In the genomic region with DNA sequence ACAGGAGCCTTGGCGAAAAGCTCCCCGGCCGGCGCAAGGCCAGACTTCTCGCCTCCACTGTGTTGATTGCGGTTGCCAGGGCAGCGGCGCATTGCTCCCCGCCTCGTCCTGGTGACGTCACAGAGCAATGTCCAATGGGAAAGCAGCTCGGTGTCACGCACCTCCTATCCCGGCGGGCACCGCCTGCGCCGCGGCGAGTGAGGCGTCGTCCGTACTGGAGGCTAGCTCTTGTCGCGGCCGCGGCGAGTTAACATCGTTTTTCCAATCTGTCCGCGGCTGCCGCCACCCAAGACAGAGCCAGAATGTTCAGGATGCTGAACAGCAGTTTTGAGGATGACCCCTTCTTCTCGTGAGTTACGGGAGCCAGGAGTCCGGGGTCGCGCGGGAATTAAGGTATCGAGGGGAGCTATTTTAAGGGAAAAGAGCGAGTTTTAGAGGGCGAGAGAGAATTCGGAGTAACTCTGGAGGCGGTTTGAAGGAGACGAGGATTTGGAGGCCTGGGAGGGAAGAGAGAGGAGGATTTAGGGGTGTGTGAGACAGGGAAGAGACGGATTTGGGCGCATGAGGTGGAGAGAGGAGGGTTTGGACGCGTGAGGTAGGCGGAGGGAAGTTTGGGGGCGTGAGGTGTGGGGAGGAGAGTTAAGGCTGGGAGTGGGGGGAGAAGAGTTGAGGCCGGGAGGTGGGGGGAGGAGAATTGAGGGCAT, we compare ENCODE assay signal across 1 cellular context.
TF ChIP-seq lines count a peak whose summit lies in the region.

A gene with protein sequence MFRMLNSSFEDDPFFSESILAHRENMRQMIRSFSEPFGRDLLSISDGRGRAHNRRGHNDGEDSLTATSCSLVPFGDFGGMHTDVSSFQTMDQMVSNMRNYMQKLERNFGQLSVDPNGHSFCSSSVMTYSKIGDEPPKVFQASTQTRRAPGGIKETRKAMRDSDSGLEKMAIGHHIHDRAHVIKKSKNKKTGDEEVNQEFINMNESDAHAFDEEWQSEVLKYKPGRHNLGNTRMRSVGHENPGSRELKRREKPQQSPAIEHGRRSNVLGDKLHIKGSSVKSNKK (plus strand): TSS at position 196 of the 704 bp plus-strand sequence. CDS start 107 bp downstream, at position 303.

TF ChIP-seq in K562, 482 proteins besides CTCF, POLR2A, EP300 and RAD21 (continued from another document and continues in another):
- TF ChIP-seq THAP12 (CRISPR knock-in tag; IDR thresholded peaks at IDR 0.05), result peak; percentile 32; the same call in 1 of the 2 replicates
- 0 out of 2 replicates have a peak, but pooled peaks have one; percentile 36 for TF ChIP-seq NR1H2 (CRISPR knock-in tag; IDR thresholded peaks at IDR 0.05)
- TF ChIP-seq, protein P1, sequence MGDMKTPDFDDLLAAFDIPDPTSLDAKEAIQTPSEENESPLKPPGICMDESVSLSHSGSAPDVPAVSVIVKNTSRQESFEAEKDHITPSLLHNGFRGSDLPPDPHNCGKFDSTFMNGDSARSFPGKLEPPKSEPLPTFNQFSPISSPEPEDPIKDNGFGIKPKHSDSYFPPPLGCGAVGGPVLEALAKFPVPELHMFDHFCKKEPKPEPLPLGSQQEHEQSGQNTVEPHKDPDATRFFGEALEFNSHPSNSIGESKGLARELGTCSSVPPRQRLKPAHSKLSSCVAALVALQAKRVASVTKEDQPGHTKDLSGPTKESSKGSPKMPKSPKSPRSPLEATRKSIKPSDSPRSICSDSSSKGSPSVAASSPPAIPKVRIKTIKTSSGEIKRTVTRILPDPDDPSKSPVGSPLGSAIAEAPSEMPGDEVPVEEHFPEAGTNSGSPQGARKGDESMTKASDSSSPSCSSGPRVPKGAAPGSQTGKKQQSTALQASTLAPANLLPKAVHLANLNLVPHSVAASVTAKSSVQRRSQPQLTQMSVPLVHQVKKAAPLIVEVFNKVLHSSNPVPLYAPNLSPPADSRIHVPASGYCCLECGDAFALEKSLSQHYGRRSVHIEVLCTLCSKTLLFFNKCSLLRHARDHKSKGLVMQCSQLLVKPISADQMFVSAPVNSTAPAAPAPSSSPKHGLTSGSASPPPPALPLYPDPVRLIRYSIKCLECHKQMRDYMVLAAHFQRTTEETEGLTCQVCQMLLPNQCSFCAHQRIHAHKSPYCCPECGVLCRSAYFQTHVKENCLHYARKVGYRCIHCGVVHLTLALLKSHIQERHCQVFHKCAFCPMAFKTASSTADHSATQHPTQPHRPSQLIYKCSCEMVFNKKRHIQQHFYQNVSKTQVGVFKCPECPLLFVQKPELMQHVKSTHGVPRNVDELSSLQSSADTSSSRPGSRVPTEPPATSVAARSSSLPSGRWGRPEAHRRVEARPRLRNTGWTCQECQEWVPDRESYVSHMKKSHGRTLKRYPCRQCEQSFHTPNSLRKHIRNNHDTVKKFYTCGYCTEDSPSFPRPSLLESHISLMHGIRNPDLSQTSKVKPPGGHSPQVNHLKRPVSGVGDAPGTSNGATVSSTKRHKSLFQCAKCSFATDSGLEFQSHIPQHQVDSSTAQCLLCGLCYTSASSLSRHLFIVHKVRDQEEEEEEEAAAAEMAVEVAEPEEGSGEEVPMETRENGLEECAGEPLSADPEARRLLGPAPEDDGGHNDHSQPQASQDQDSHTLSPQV (IDR thresholded peaks at IDR 0.05), result peak; percentile 58; the same call in 1 of the 2 replicates
- TF ChIP-seq RAD51 (IDR thresholded peaks at IDR 0.05; ENCODE audit: borderline replicate concordance, low read depth), result peak; percentile 56; the same call in 1 of the 2 replicates
- TF ChIP-seq ZNF133 (CRISPR knock-in tag; IDR thresholded peaks at IDR 0.05), result no peak
- TF ChIP-seq SIRT6 (IDR thresholded peaks at IDR 0.05; ENCODE audit: low read depth, low read length), result no peak
- peak; percentile 86 for TF ChIP-seq RBFOX2 (IDR thresholded peaks at IDR 0.05; ENCODE audit: low read depth, low read length)
- TF ChIP-seq ARID1B (IDR thresholded peaks at IDR 0.05), result 0 out of 2 replicates have a peak, but pooled peaks have one; percentile 10
- no peak for TF ChIP-seq STAT5A (IDR thresholded peaks at IDR 0.05; ENCODE audit: borderline replicate concordance, low read length)
- TF ChIP-seq SRSF9 (IDR thresholded peaks at IDR 0.05; ENCODE audit: borderline replicate concordance, low read depth, low read length), result no peak
- TF ChIP-seq ZNF583 (CRISPR knock-in tag; IDR thresholded peaks at IDR 0.05), result no peak
- peak in 1 of 2 experiments; percentile 91; a peak in 2 of 4 replicates for TF ChIP-seq CSDE1 (IDR thresholded peaks at IDR 0.05)
- no peak for TF ChIP-seq STAT6 (CRISPR knock-in tag; IDR thresholded peaks at IDR 0.05)
- peak; percentile 51 to 52 for TF ChIP-seq AFF1 (IDR thresholded peaks at IDR 0.05; ENCODE audit: low read depth in 1 of 2, partially characterized antibody in 2 of 2)
- TF ChIP-seq LARP7 (IDR thresholded peaks at IDR 0.05), result 0 out of 2 replicates have a peak, but pooled peaks have one; percentile 72
- no peak for TF ChIP-seq E2F3 (CRISPR knock-in tag; IDR thresholded peaks at IDR 0.05)
- peak; percentile 89 for TF ChIP-seq KHSRP (IDR thresholded peaks at IDR 0.05)
- no peak for TF ChIP-seq RBM39 (optimal IDR thresholded peaks at IDR 0.05; ENCODE audit: low read depth, low read length)
- TF ChIP-seq AFF4 (CRISPR knock-in tag; IDR thresholded peaks at IDR 0.05), result peak; percentile 78; the same call in 1 of the 2 replicates
- TF ChIP-seq THRAP3 (IDR thresholded peaks at IDR 0.05; ENCODE audit: borderline replicate concordance), result no peak
- TF ChIP-seq, protein P2, sequence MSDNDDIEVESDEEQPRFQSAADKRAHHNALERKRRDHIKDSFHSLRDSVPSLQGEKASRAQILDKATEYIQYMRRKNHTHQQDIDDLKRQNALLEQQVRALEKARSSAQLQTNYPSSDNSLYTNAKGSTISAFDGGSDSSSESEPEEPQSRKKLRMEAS (CRISPR knock-in tag; IDR thresholded peaks at IDR 0.05), result peak; percentile 96
- 0 out of 2 replicates have a peak, but pooled peaks have one; percentile 56 for TF ChIP-seq KAT7 (CRISPR knock-in tag; IDR thresholded peaks at IDR 0.05; ENCODE audit: borderline replicate concordance)
- TF ChIP-seq ZBTB2 (IDR thresholded peaks at IDR 0.05), result no peak
- TF ChIP-seq SREBF2 (CRISPR knock-in tag; IDR thresholded peaks at IDR 0.05), result no peak
- no peak for TF ChIP-seq ZNF263 (CRISPR knock-in tag; IDR thresholded peaks at IDR 0.05; ENCODE audit: borderline replicate concordance)
